Comparison of ENCODE assay signal across 16 cellular contexts in genomic region chr2:237319086-237319820, GRCh38.
DNase-seq lines count a peak whose midpoint lies in the region; TF ChIP-seq lines count a peak whose summit lies in the region.
"Had no signal": no experiment of that assay in that cellular context is flagged by ENCODE, and none has a peak within 500 bp of the region (broad histone marks: within the 10 kb centered on the region; RNA-seq: fewer than 3 reads in every experiment).

No MANE protein-coding gene starts in this region.

- H3K4me1 Mint-ChIP-seq in HFFc6 (ENCODE audit: low read depth), result peaks cover 87% of the 10 kb centered on the region
- H3K4me1 Mint-ChIP-seq in neural progenitor cell, result peaks cover 20% of the 10 kb centered on the region

- H3K27me3 ChIP-seq in esophagus squamous epithelium (peaks cover 0 to 4% (median 0%) of the 10 kb centered on the region in 4 donors), neural progenitor cell (no peaks in the 10 kb centered on the region), tibial artery (no peaks in the 10 kb centered on the region)
- H3K27me3 ChIP-seq: BE2C had no signal

- TF ChIP-seq CTCF in HFFc6 (IDR thresholded peaks at IDR 0.05), result no peak
- no peak for TF ChIP-seq CTCF in esophagus squamous epithelium (IDR thresholded peaks at IDR 0.05)
- no peak for TF ChIP-seq CTCF in neural progenitor cell (IDR thresholded peaks at IDR 0.05)
- TF ChIP-seq CTCF in tibial artery (IDR thresholded peaks at IDR 0.05), result no peak
- TF ChIP-seq CTCF in GM13977 (IDR thresholded peaks at IDR 0.05; ENCODE audit: extremely low read depth, insufficient read depth, missing control alignments), result no peak

- H3K27me3 Mint-ChIP-seq in HFFc6 (ENCODE audit: insufficient read depth) (peaks cover 24% of the 10 kb centered on the region), neural progenitor cell (ENCODE audit: insufficient read depth, low read depth) (peaks cover 3% of the 10 kb centered on the region)

- H3K9me3 ChIP-seq in esophagus squamous epithelium (no peaks in the 10 kb centered on the region), neural progenitor cell (ENCODE audit: low read depth) (no peaks in the 10 kb centered on the region), tibial artery (no peaks in the 10 kb centered on the region)
- H3K9me3 ChIP-seq: BE2C had no signal

- H3F3A ChIP-seq in neural progenitor cell (ENCODE audit: low read depth), result no peaks in the 10 kb centered on the region

- peak overlapping the region in 3 of 4 donors; percentile 86 to 91 (median 89) for H3K27ac ChIP-seq in esophagus squamous epithelium
- no peak overlapping the region for H3K27ac ChIP-seq in neural progenitor cell
- peak overlapping the region; percentile 94 to 98 for H3K27ac ChIP-seq in tibial artery

- H3K9me3 Mint-ChIP-seq in HFFc6 (peaks cover 5% of the 10 kb centered on the region; the same call in 1 of the 2 replicates), neural progenitor cell (no peaks in the 10 kb centered on the region)
- H3K9me3 Mint-ChIP-seq: CD8-positive, alpha-beta T cell; H9 had no signal

- DNase-seq in HFFc6 (no peak), esophagus squamous epithelium (lab: John Stamatoyannopoulos, UW) (no peak), neural progenitor cell (ENCODE audit: low spot score) (no peak), tibial artery (no peak), GM13977 (ENCODE audit: low spot score) (no peak), NCI-H2227 (lab: John Stamatoyannopoulos, UW; ENCODE audit: unreplicated experiment) (no peak), NCI-H345 treated with DMSO at 0.1 percent for 48 hours (lab: John Stamatoyannopoulos, UW; ENCODE audit: unreplicated experiment) (no peak)
- DNase-seq in stimulated activated CD4-positive, alpha-beta T cell treated with anti-CD3 and anti-CD28 coated beads, Interleukin-2, amount 100 ng/mL, for 48 hours, result no peak
- DNase-seq: BE2C; CD8-positive, alpha-beta T cell; DND-41; H9; NCI-H1436 treated with DMSO at 0.1 percent for 48 hours; NCI-H2081 treated with DMSO at 0.1 percent for 48 hours; NCI-H226; NCI-H526 treated with DMSO at 0.1 percent for 48 hours had no signal

- TF ChIP-seq POLR2A in esophagus squamous epithelium (IDR thresholded peaks at IDR 0.05), result no peak

- no peaks in the 10 kb centered on the region for H3K79me2 ChIP-seq in neural progenitor cell (ENCODE audit: low read depth)

- H3K36me3 ChIP-seq in esophagus squamous epithelium (no peaks in the 10 kb centered on the region), neural progenitor cell (no peaks in the 10 kb centered on the region), tibial artery (no peaks in the 10 kb centered on the region)
- H3K36me3 ChIP-seq: BE2C had no signal

- H3K36me3 Mint-ChIP-seq in HFFc6 (ENCODE audit: low read depth) (peaks cover 49% of the 10 kb centered on the region), neural progenitor cell (no peaks in the 10 kb centered on the region)
- H3K36me3 Mint-ChIP-seq: CD8-positive, alpha-beta T cell had no signal

- no peaks in the 10 kb centered on the region for H4K20me1 ChIP-seq in neural progenitor cell (ENCODE audit: low read depth)

- no peak overlapping the region for H2AFZ ChIP-seq in neural progenitor cell (replicated peaks)

- no peak overlapping the region for H3K9ac ChIP-seq in neural progenitor cell

- WGBS in esophagus squamous epithelium, 2 donors, result 81 to 90% methylated on average over 12 to 14 of the region's 15 CpGs

- in situ Hi-C loops in GM13977 (cut with MboI; ENCODE audit: low pct_unique_long_range_greater_than_20kb, low sequenced_read_pairs, unreplicated experiment), result no loop called here

- H3K4me2 ChIP-seq in neural progenitor cell, result no peak overlapping the region

- intact Hi-C loops in esophagus squamous epithelium (cut with DNase I), result no loop called here
- intact Hi-C loops in tibial artery (cut with DNase I; ENCODE audit: low total_unique reads), result loop anchor here (10.0 kb wide), 1 partner anchor 156 kb away; no protein-coding TSS in a partner anchor

- no peak overlapping the region for H3K4me3 ChIP-seq in esophagus squamous epithelium
- H3K4me3 ChIP-seq in neural progenitor cell, result no peak overlapping the region
- no peak overlapping the region for H3K4me3 ChIP-seq in tibial artery

- H3K4me3 Mint-ChIP-seq in HFFc6 (no peak overlapping the region; the same call in 1 of the 2 replicates), neural progenitor cell (no peak overlapping the region)
- H3K4me3 Mint-ChIP-seq: CD8-positive, alpha-beta T cell; H9 had no signal

- H3K27ac Mint-ChIP-seq in HFFc6 (peak overlapping the region; percentile 55), neural progenitor cell (peak overlapping the region; percentile 22)
- H3K27ac Mint-ChIP-seq: CD8-positive, alpha-beta T cell had no signal

- peaks cover 0 to 66% (median 21%) of the 10 kb centered on the region in 3 donors for H3K4me1 ChIP-seq in esophagus squamous epithelium
- H3K4me1 ChIP-seq in neural progenitor cell, result no peaks in the 10 kb centered on the region
- peaks cover 4 to 95% (median 64%) of the 10 kb centered on the region in 4 donors for H3K4me1 ChIP-seq in tibial artery
